Comparison of ENCODE assay signal across 8 cellular contexts in genomic region chr3:185498503-185499396, GRCh38. TPM values are rescaled to one million over a fixed set of nuclear protein-coding genes. Genes with fewer than 3 reads are reported as not detected.
A peak's percentile ranks its signal among the peaks of the same experiment; 100 is the strongest.
DNase-seq lines count a peak whose midpoint lies in the region; ATAC-seq, FAIRE-seq and TF ChIP-seq lines count a peak whose summit lies in the region.

TMEM41A (minus strand) TSS chr3:185499035; CDS start chr3:185498961, 74 bp downstream.

- H3K27me3 ChIP-seq in pancreas (no peaks in the 10 kb centered on the region), thyroid gland (no peaks in the 10 kb centered on the region)

- FAIRE-seq in pancreas (lab: Jason Lieb, UNC), result no peak

- peak in 1 of 2 donors; percentile 83 for TF ChIP-seq POLR2A in thyroid gland (IDR thresholded peaks at IDR 0.05)

- H3K4me3 ChIP-seq in GM12875 (ENCODE audit: low read depth, low read length) (peak within 1 kb of the TSS; percentile 92), pancreas (peak within 1 kb of the TSS; percentile 77 to 100 (median 83)), thyroid gland (replicated peaks in 1 of 3) (peak within 1 kb of the TSS; percentile 80 to 92 (median 88))

- peak; percentile 92 for DNase-seq in NCI-H128 (lab: John Stamatoyannopoulos, UW; ENCODE audit: unreplicated experiment)
- peak; percentile 54 to 89 for DNase-seq in SW 1271 (lab: John Stamatoyannopoulos, UW)
- peak; percentile 81 for DNase-seq in activated naive CD8-positive, alpha-beta T cell treated with anti-CD3 and anti-CD28 coated beads, Interleukin-2, amount 50 U/mL, for 16 hours (ENCODE audit: low read depth, low spot score)
- peak; percentile 96 for DNase-seq in Right ventricle myocardium superior
- peak; percentile 93 to 98 (median 96) for DNase-seq in pancreas
- peak; percentile 92 to 94 for DNase-seq in thyroid gland

- ATAC-seq in HG02759 (IDR thresholded peaks at IDR 0.05; ENCODE audit: unreplicated experiment) (peak; percentile 98), Right ventricle myocardium superior (ENCODE audit: poor library complexity) (peak; percentile 99), pancreas (peak; percentile 97 to 99 (median 98))

- intact Hi-C loops in Right ventricle myocardium superior (cut with DNase I) (loop anchor here (5.0 kb wide), 1 partner anchor 59 kb away; no protein-coding TSS in a partner anchor), pancreas (cut with DNase I) (no loop called here), thyroid gland (cut with DNase I) (loop anchor here (10.0 kb wide), 1 partner anchor 86 kb away; the partner anchor contains the start of gene SENP2)

- H3K36me3 ChIP-seq in pancreas (peaks cover 0 to 14% (median 7%) of the 10 kb centered on the region in 3 donors), thyroid gland (peaks cover 17 to 20% of the 10 kb centered on the region in 2 donors)

- TF ChIP-seq CTCF in GM12875 (IDR thresholded peaks at IDR 0.05; ENCODE audit: borderline replicate concordance, insufficient read depth, low read depth, low read length) (0 out of 2 replicates have a peak, but pooled peaks have one; percentile 7), pancreas (IDR thresholded peaks at IDR 0.05) (no peak), thyroid gland (IDR thresholded peaks at IDR 0.05) (peak in 1 of 6 experiments; percentile 6)

- 0% methylated on average over 70 to 82 of the region's 82 CpGs for whole genome bisulfite sequencing in pancreas, 2 donors
- WGBS in thyroid gland, 2 donors, result 2 to 3% methylated on average over 39 to 64 of the region's 82 CpGs

- H3K4me1 ChIP-seq in pancreas (peaks cover 6 to 9% (median 7%) of the 10 kb centered on the region in 3 donors), thyroid gland (peaks cover 9 to 17% of the 10 kb centered on the region in 2 donors)

- H3K27ac ChIP-seq in pancreas (peak within 1 kb of the TSS; percentile 79 to 90 (median 82)), thyroid gland (peak within 1 kb of the TSS; percentile 50 to 86 (median 80))

- no peaks in the 10 kb centered on the region for H3K9me3 ChIP-seq in pancreas
- no peaks in the 10 kb centered on the region for H3K9me3 ChIP-seq in thyroid gland

RNA-seq across cellular contexts. Expression of gene TMEM41A, which starts in this region (rescaled TPM):
- 9.2 TPM for total RNA-seq in Right ventricle myocardium superior
- total RNA-seq in pancreas, result 10 to 100 TPM in 1 of 6 donors, 1 to 10 TPM in 5; 5.4 to 10.6 (median 6.5) TPM
- polyA plus RNA-seq in pancreas, result 1 to 10 TPM; 4.6 to 6.9 TPM
- 10 to 100 TPM in 3 of 4 donors, 1 to 10 TPM in 1; 9.9 to 16.9 (median 11.7) TPM for total RNA-seq in thyroid gland

Comparison
In these comparisons a context has a peak if more than half of its experiments do, and no peak if none do; other contexts are left out.
1. Peak in every context shown above with its lines: DNase-seq, ATAC-seq, H3K4me3 ChIP-seq and H3K27ac ChIP-seq.
2. intact Hi-C loops: an anchor here in Right ventricle myocardium superior (5.0 kb wide) and thyroid gland (10.0 kb wide); none called in pancreas.